ENCODE assay signal across 8 cellular contexts in genomic region chr17:78253946-78254672, GRCh38. TPM values are rescaled to one million over a fixed set of nuclear protein-coding genes. Genes with fewer than 3 reads are reported as not detected.
DNase-seq lines count a peak whose midpoint lies in the region; ATAC-seq and TF ChIP-seq lines count a peak whose summit lies in the region.

No MANE protein-coding gene starts in this region.

- DNase-seq in DND-41: peak; percentile 84
- peak; percentile 89 for DNase-seq in NCI-H2227 treated with DMSO at 0.1 percent for 48 hours (lab: John Stamatoyannopoulos, UW)
- DNase-seq in activated CD4-positive, CD25-positive, alpha-beta regulatory T cell (lab: John Stamatoyannopoulos, UW): peak; percentile 63 to 75 (median 72)
- DNase-seq in central memory CD4-positive, alpha-beta T cell: peak; percentile 74
- DNase-seq in inferior parietal cortex (ENCODE audit: extremely low spot score): peak; percentile 87
- peak; percentile 43 for DNase-seq in smooth muscle cell (lab: John Stamatoyannopoulos, UW; ENCODE audit: unreplicated experiment)

- peak overlapping the region; percentile 38 to 84 for H3K4me3 ChIP-seq in DND-41 (ENCODE audit: low read depth in 1 of 2, low read length in 2 of 2)
- H3K4me3 ChIP-seq in smooth muscle cell: peak overlapping the region; percentile 99

- peaks cover 3% of the 10 kb centered on the region for H3F3A ChIP-seq in smooth muscle cell (ENCODE audit: low read depth)

- H3K9me3 ChIP-seq in DND-41 (ENCODE audit: insufficient read depth, low read length, severe bottlenecking) (no peaks in the 10 kb centered on the region), smooth muscle cell (replicated peaks; ENCODE audit: low read depth) (no peaks in the 10 kb centered on the region)

- H3K27me3 ChIP-seq in DND-41 (ENCODE audit: insufficient read depth, low read length, poor library complexity) (no peaks in the 10 kb centered on the region), smooth muscle cell (ENCODE audit: low read depth) (no peaks in the 10 kb centered on the region)

- ATAC-seq in DND-41 (ENCODE audit: insufficient read depth, low read depth) (peak; percentile 60), HG02798 (IDR thresholded peaks at IDR 0.05; ENCODE audit: poor library complexity, unreplicated experiment) (peak; percentile 56), GM21367 (IDR thresholded peaks at IDR 0.05; ENCODE audit: unreplicated experiment) (no peak)

- no peak for TF ChIP-seq CTCF in DND-41 (IDR thresholded peaks at IDR 0.05; ENCODE audit: borderline replicate concordance, extremely low read depth, low read length, poor library complexity, severe bottlenecking)
- TF ChIP-seq CTCF in smooth muscle cell (IDR thresholded peaks at IDR 0.05; ENCODE audit: borderline replicate concordance, insufficient read depth, poor library complexity, severe bottlenecking): no peak

- peak overlapping the region; percentile 98 for H3K4me2 ChIP-seq in DND-41 (ENCODE audit: insufficient read depth, low read length)
- H3K4me2 ChIP-seq in smooth muscle cell: peak overlapping the region; percentile 99

- H3K36me3 ChIP-seq in DND-41 (ENCODE audit: insufficient read depth, low read length) (no peaks in the 10 kb centered on the region; the same call in 1 of the 2 replicates), smooth muscle cell (ENCODE audit: low read depth) (no peaks in the 10 kb centered on the region)

- H3K79me2 ChIP-seq in DND-41 (ENCODE audit: insufficient read depth, low read length): peaks cover 4% of the 10 kb centered on the region
- H3K79me2 ChIP-seq in smooth muscle cell (ENCODE audit: low read depth): peaks cover 4% of the 10 kb centered on the region

- H3K4me1 ChIP-seq in DND-41 (ENCODE audit: insufficient read depth, low read length) (peaks cover 66% of the 10 kb centered on the region), smooth muscle cell (ENCODE audit: low read depth) (peaks cover 39% of the 10 kb centered on the region)

- H3K27ac ChIP-seq in DND-41 (ENCODE audit: low read length) (peak overlapping the region; percentile 71), smooth muscle cell (ENCODE audit: low read depth) (peak overlapping the region; percentile 69)

- H4K20me1 ChIP-seq in DND-41 (ENCODE audit: insufficient read depth, low read length): no peaks in the 10 kb centered on the region; the same call in 1 of the 2 replicates
- H4K20me1 ChIP-seq in smooth muscle cell (ENCODE audit: low read depth): no peaks in the 10 kb centered on the region

- H3K9ac ChIP-seq in DND-41 (ENCODE audit: low read depth, low read length): peak overlapping the region; percentile 72
- H3K9ac ChIP-seq in smooth muscle cell (ENCODE audit: low read depth): peak overlapping the region; percentile 92

- peak overlapping the region; percentile 82 for H2AFZ ChIP-seq in DND-41 (ENCODE audit: low read depth, low read length)
- peak overlapping the region; percentile 97 for H2AFZ ChIP-seq in smooth muscle cell (ENCODE audit: low read depth)

- WGBS in smooth muscle cell (ENCODE audit: low lambda C conversion rate): 7% methylated on average over 73 of the region's 73 CpGs

RNA-seq across cellular contexts. Expression of gene TMEM235, which starts 22.7 kb away (rescaled TPM):
- not detected in 2 replicates for total RNA-seq in smooth muscle cell
- not detected in 2 replicates for polyA plus RNA-seq in smooth muscle cell

RNA-seq across cellular contexts. Expression of gene BIRC5, which starts 40.1 kb away (rescaled TPM):
- 7.7 and 15.3 TPM in 2 replicates for total RNA-seq in smooth muscle cell
- polyA plus RNA-seq in smooth muscle cell: 11.9 and 15.6 TPM in 2 replicates
